Comparison of ENCODE assay signal across 18 cellular contexts in genomic region chr16:85640254-85640558, GRCh38.
"Had no signal": no experiment of that assay in that cellular context is flagged by ENCODE, and none has a peak within 500 bp of the region (broad histone marks: within the 10 kb centered on the region; RNA-seq: fewer than 3 reads in every experiment).

No MANE protein-coding gene starts in this region.

- ATAC-seq: activated naive CD4-positive, alpha-beta T cell treated with anti-CD3 and anti-CD28 coated beads, Interleukin-2, amount 50 U/mL, for 72 hours; stimulated activated naive CD8-positive, alpha-beta T cell treated with anti-CD3 and anti-CD28 coated beads, Interleukin-15, amount 100 ng/mL, for 72 hours had no signal

- H3K27ac ChIP-seq: brain microvascular endothelial cell, vagina had no signal

- DNase-seq: activated effector memory CD4-positive, alpha-beta T cell treated with anti-CD3 and anti-CD28 coated beads, Interleukin-2, amount 50 U/mL, for 16 hours; activated T-cell treated with anti-CD3 and anti-CD28 coated beads, Interleukin-2, amount 50 U/mL, for 1 hour; brain microvascular endothelial cell; cerebellar nuclear complex; dermis blood vessel endothelial cell; endodermal cell; erythroblast; immature natural killer cell; naive B cell; stimulated activated CD4-positive, alpha-beta T cell treated with anti-CD3 and anti-CD28 coated beads, Interleukin-15, amount 100 ng/mL, for 24 hours; stimulated activated CD4-positive, alpha-beta T cell treated with anti-CD3 and anti-CD28 coated beads, Interleukin-4, amount 100 ng/mL, for 24 hours; stimulated activated naive CD8-positive, alpha-beta T cell treated with anti-CD3 and anti-CD28 coated beads, Interleukin-15, amount 100 ng/mL, for 72 hours; T-helper 2 cell had no signal

- H3K9me3 ChIP-seq: prostate gland, vagina had no signal

- FAIRE-seq: TTC549 had no signal

- H3K36me3 ChIP-seq: brain microvascular endothelial cell, prostate gland, vagina had no signal

- H3K4me3 ChIP-seq: lung, prostate gland, vagina had no signal

- H3K27me3 ChIP-seq: brain microvascular endothelial cell, vagina had no signal
